In the genomic region with DNA sequence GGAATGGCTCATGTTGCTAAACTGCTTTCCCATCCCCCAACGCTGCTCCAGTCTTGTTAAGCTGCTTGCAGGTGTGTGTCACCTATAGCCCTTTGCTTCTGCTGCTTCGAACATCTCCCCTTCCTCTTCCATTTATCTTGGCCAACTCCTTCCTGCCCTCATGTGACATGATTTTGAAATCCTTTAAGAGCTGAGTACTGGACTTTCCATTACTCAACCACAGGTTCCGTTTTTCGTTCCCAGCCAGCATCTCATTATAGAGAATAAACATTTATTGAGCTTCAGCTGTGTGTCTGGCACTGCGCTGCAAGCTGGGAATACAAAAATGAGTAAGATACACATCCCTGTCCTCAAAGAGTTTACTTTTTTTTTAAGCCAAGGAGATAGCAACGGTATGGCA, we compare ENCODE assay signal across 9 cellular contexts. TPM values are rescaled to one million over a fixed set of nuclear protein-coding genes. Genes with fewer than 3 reads are reported as not detected.
DNase-seq lines count a peak whose midpoint lies in the region; ATAC-seq, FAIRE-seq and TF ChIP-seq lines count a peak whose summit lies in the region.
"Had no signal": no experiment of that assay in that cellular context is flagged by ENCODE, and none has a peak within 500 bp of the region (broad histone marks: within the 10 kb centered on the region; RNA-seq: fewer than 3 reads in every experiment).

No MANE protein-coding gene starts in this region.

- H3K4me3 Mint-ChIP-seq in effector memory CD8-positive, alpha-beta T cell: peak overlapping the region; percentile 94 to 97

- H3K9me3 Mint-ChIP-seq in effector memory CD8-positive, alpha-beta T cell: no peaks in the 10 kb centered on the region

- H3K79me1 ChIP-seq in neuronal stem cell (ENCODE audit: low read depth, low read length): peaks cover 2% of the 10 kb centered on the region

- no peak overlapping the region for H3K23ac ChIP-seq in neuronal stem cell (ENCODE audit: low read depth, low read length, poor library complexity)

- H3K4me2 ChIP-seq in GM23248 (ENCODE audit: unreplicated experiment): no peak overlapping the region
- H3K4me2 ChIP-seq in OCI-LY7 (ENCODE audit: low read length): peak overlapping the region; percentile 85
- no peak overlapping the region for H3K4me2 ChIP-seq in neuronal stem cell (ENCODE audit: insufficient read depth, low read length, poor library complexity, severe bottlenecking)

- intact Hi-C loops in OCI-LY7 (cut with micrococcal nuclease; ENCODE audit: unreplicated experiment): no loop called here
- intact Hi-C loops in gastrocnemius medialis (cut with DNase I; ENCODE audit: low total_unique reads): loop anchor here (10.0 kb wide), 1 partner anchor 89 kb away; no protein-coding TSS in a partner anchor

- H2AK5ac ChIP-seq in neuronal stem cell (ENCODE audit: low read depth, low read length): no peak overlapping the region

- POLR2A ChIA-PET in OCI-LY7 (lab: Charles Lee): interaction anchor here (0.8 to 1.6 kb wide), 2 partner anchors 10 to 14 kb away, joined by 3 to 5 read pairs; no protein-coding TSS in a partner anchor

- H3K36me3 ChIP-seq in GM23248 (ENCODE audit: low read depth): no peaks in the 10 kb centered on the region
- peaks cover 17% of the 10 kb centered on the region; the same call in 1 of the 2 replicates for H3K36me3 ChIP-seq in OCI-LY7 (ENCODE audit: insufficient read depth, low read length)
- H3K36me3 ChIP-seq in gastrocnemius medialis: no peaks in the 10 kb centered on the region
- peaks cover 0 to 1% of the 10 kb centered on the region in 2 donors for H3K36me3 ChIP-seq in neuronal stem cell (replicated peaks in 1 of 2; ENCODE audit: control insufficient read depth in 2 of 2, insufficient read depth in 2 of 2, low read length in 2 of 2)

- no peak overlapping the region for H4K91ac ChIP-seq in neuronal stem cell (ENCODE audit: low read depth, low read length, poor library complexity)

- H4K20me1 ChIP-seq in GM23248 (ENCODE audit: insufficient read depth) (no peaks in the 10 kb centered on the region), OCI-LY7 (ENCODE audit: insufficient read depth, low read length) (no peaks in the 10 kb centered on the region)

- DNase-seq in GM23248 (no peak), OCI-LY7 (ENCODE audit: low spot score) (no peak), gastrocnemius medialis (peak in 1 of 2 donors; percentile 6), GM12892 (ENCODE audit: insufficient read length) (no peak), mucosa of gallbladder (ENCODE audit: low spot score) (no peak), neuronal stem cell (ENCODE audit: low spot score) (no peak)
- no peak for DNase-seq in effector memory CD8-positive, alpha-beta T cell
- DNase-seq: NK-92 treated with Interleukin-12 subunit alpha and Interleukin-12 subunit beta, amount 100 ng/mL, for 24 hours had no signal

- TF ChIP-seq POLR2A in gastrocnemius medialis (IDR thresholded peaks at IDR 0.05): no peak
- no peak for TF ChIP-seq POLR2A in GM12892 (IDR thresholded peaks at IDR 0.05; ENCODE audit: low read depth, low read length)

- H3K9me3 ChIP-seq in GM23248 (ENCODE audit: low read depth) (no peaks in the 10 kb centered on the region), OCI-LY7 (ENCODE audit: low read length) (peaks cover 5% of the 10 kb centered on the region; the same call in 1 of the 2 replicates), gastrocnemius medialis (no peaks in the 10 kb centered on the region), neuronal stem cell (replicated peaks in 1 of 2; ENCODE audit: control insufficient read depth in 2 of 2, insufficient read depth in 1 of 2, low read depth in 1 of 2, low read length in 2 of 2) (no peaks in the 10 kb centered on the region)

- peak overlapping the region; percentile 99 for H3K27ac Mint-ChIP-seq in effector memory CD8-positive, alpha-beta T cell

- no peak for ATAC-seq in effector memory CD8-positive, alpha-beta T cell (replicated peaks)
- ATAC-seq in gastrocnemius medialis: peak in 1 of 2 donors; percentile 9

- H3K27me3 Mint-ChIP-seq in effector memory CD8-positive, alpha-beta T cell: no peaks in the 10 kb centered on the region

- no peak overlapping the region for H2BK15ac ChIP-seq in neuronal stem cell (ENCODE audit: low read length)

- H3K27me3 ChIP-seq in GM23248 (replicated peaks; ENCODE audit: insufficient read depth): no peaks in the 10 kb centered on the region
- no peaks in the 10 kb centered on the region for H3K27me3 ChIP-seq in gastrocnemius medialis
- no peaks in the 10 kb centered on the region for H3K27me3 ChIP-seq in neuronal stem cell (ENCODE audit: control insufficient read depth in 3 of 3, insufficient read depth in 3 of 3, low read depth in 1 of 3, low read length in 3 of 3)

- H2AFZ ChIP-seq in GM23248: no peak overlapping the region
- H2AFZ ChIP-seq in OCI-LY7 (ENCODE audit: low read length): no peak overlapping the region
- H2AFZ ChIP-seq in neuronal stem cell (ENCODE audit: low read length): no peak overlapping the region

- H3F3A ChIP-seq in GM23248 (ENCODE audit: insufficient read depth): peaks cover 18% of the 10 kb centered on the region

- H3K14ac ChIP-seq in neuronal stem cell (ENCODE audit: low read length): no peak overlapping the region

- no peak overlapping the region for H3K18ac ChIP-seq in neuronal stem cell (ENCODE audit: low read length)

- H3K9ac ChIP-seq in GM23248 (no peak overlapping the region), neuronal stem cell (ENCODE audit: low read depth, low read length, poor library complexity) (no peak overlapping the region)

- no peak overlapping the region for H3K4ac ChIP-seq in neuronal stem cell (ENCODE audit: low read length)

- H3K79me2 ChIP-seq in GM23248 (ENCODE audit: insufficient read depth) (peaks cover 65% of the 10 kb centered on the region), OCI-LY7 (ENCODE audit: insufficient read depth, low read depth, low read length) (peaks cover 13% of the 10 kb centered on the region; the same call in 1 of the 2 replicates)

- H2BK120ac ChIP-seq in neuronal stem cell (ENCODE audit: low read depth, low read length): no peak overlapping the region

- H3K9me2 ChIP-seq in GM23248 (ENCODE audit: insufficient read depth) (no peaks in the 10 kb centered on the region), OCI-LY7 (ENCODE audit: insufficient read depth, low read length) (no peaks in the 10 kb centered on the region)

- peaks cover 25 to 39% of the 10 kb centered on the region in 2 donors for H3K4me1 Mint-ChIP-seq in effector memory CD8-positive, alpha-beta T cell (ENCODE audit: low read depth in 2 of 2)

- H3K36me3 Mint-ChIP-seq in effector memory CD8-positive, alpha-beta T cell (ENCODE audit: insufficient read depth): peaks cover 21% of the 10 kb centered on the region

- no TSS peak for BruUV-seq in OCI-LY7 (replicated peaks; lab: Mats Ljungman, UMichigan)

- TF ChIP-seq CTCF in OCI-LY7 (conservative IDR thresholded peaks at IDR 0.05; ENCODE audit: low read length) (no peak), gastrocnemius medialis (IDR thresholded peaks at IDR 0.05 in 4 of 5, conservative IDR thresholded peaks at IDR 0.05 in 1 of 5) (no peak)

- no peak overlapping the region for H4K8ac ChIP-seq in neuronal stem cell (ENCODE audit: low read depth, low read length)

- CTCF ChIA-PET in OCI-LY7 (lab: Charles Lee; ENCODE audit: unreplicated experiment): no interaction called here

- in situ Hi-C loops in GM23248 (cut with MboI) (no loop called here), gastrocnemius medialis (cut with MboI; ENCODE audit: low sequenced_read_pairs in 4 of 4) (no loop called here)

- 84 to 87% methylated on average over 6 of the region's 6 CpGs for WGBS in GM23248 (ENCODE audit: low coverage in 1 of 2, low lambda C conversion rate in 2 of 2, missing lambda C conversion rate in 2 of 2), 2 experiments
- no CpG with 5 or more reads among the region's 6 CpGs for WGBS in neuronal stem cell (ENCODE audit: extremely low coverage in 2 of 2, insufficient read length in 2 of 2, insufficient replicate concordance in 1 of 2), 2 donors

- no peak for FAIRE-seq in GM12892 (lab: Jason Lieb, UNC)
- FAIRE-seq: endothelial cell of umbilical vein had no signal

- no peak overlapping the region for H2BK5ac ChIP-seq in neuronal stem cell (ENCODE audit: low read length)

- H3K4me3 ChIP-seq in GM23248 (0 out of 2 replicates have a peak overlapping the region, but pooled peaks have one; percentile 90), OCI-LY7 (ENCODE audit: low read depth, low read length, poor library complexity, severe bottlenecking) (peak overlapping the region; percentile 94), gastrocnemius medialis (no peak overlapping the region), neuronal stem cell (ENCODE audit: low read length in 2 of 2) (no peak overlapping the region)

- H2BK12ac ChIP-seq in neuronal stem cell (ENCODE audit: low read length): no peak overlapping the region

- H3K4me1 ChIP-seq in GM23248 (ENCODE audit: insufficient read depth): peaks cover 23% of the 10 kb centered on the region
- peaks cover 9% of the 10 kb centered on the region for H3K4me1 ChIP-seq in OCI-LY7 (ENCODE audit: insufficient read depth, low read length, poor library complexity, severe bottlenecking)
- H3K4me1 ChIP-seq in gastrocnemius medialis: peaks cover 11 to 20% of the 10 kb centered on the region in 2 donors
- H3K4me1 ChIP-seq in neuronal stem cell (ENCODE audit: control insufficient read depth in 2 of 2, insufficient read depth in 1 of 2, low read depth in 1 of 2, low read length in 2 of 2): peaks cover 3 to 5% of the 10 kb centered on the region in 2 donors

- H3K27ac ChIP-seq in GM23248: no peak overlapping the region
- no peak overlapping the region for H3K27ac ChIP-seq in OCI-LY7 (ENCODE audit: low read depth, low read length, poor library complexity, severe bottlenecking)
- H3K27ac ChIP-seq in gastrocnemius medialis: peak overlapping the region in 3 of 4 donors; percentile 26 to 87 (median 83)
- H3K27ac ChIP-seq in neuronal stem cell (replicated peaks; ENCODE audit: low read length): no peak overlapping the region

RNA-seq across cellular contexts. Expression of a gene that starts 1.7 kb away (rescaled TPM):
- 44.8 and 67.5 TPM in 2 replicates for total RNA-seq in GM23248 (2014; rRNA removed; shearing (Covaris generic))
- 40.5 and 42.2 TPM in 2 replicates for polyA plus RNA-seq in GM23248 (2016; fragmentation: Nextera tagmentation; extraction: Ambion mirVana)
- total RNA-seq in OCI-LY7 (2014; rRNA removed; shearing (Covaris generic)): 18.8 and 21.7 TPM in 2 replicates
- total RNA-seq in OCI-LY7 (2022): 28.4 and 28.6 TPM in 2 replicates
- total RNA-seq in gastrocnemius medialis: 10 to 100 TPM; 13.5 to 29.2 (median 15.0) TPM
- polyA plus RNA-seq in GM12892 (2012; ENCODE audit: missing spikeins): 27.3 TPM
- total RNA-seq in mucosa of gallbladder: 32.0 TPM
- polyA plus RNA-seq in neuronal stem cell (2013, experiment 1 of 2): 10.9 TPM
- polyA plus RNA-seq in neuronal stem cell (2013, experiment 2 of 2): 9.7 TPM

Comparison
In these comparisons a context has a peak if more than half of its experiments do, and no peak if none do; other contexts are left out.
1. H3K27ac ChIP-seq: peak in gastrocnemius medialis (3 of 4); none in GM23248 (single experiment), OCI-LY7 (single experiment) and neuronal stem cell (single experiment).
2. H3K4me3 ChIP-seq: peak in GM23248 (single experiment) and OCI-LY7 (single experiment); none in gastrocnemius medialis (0 of 4) and neuronal stem cell (0 of 2).